16 cellular contexts compared by ENCODE assay signal in the genomic region with DNA sequence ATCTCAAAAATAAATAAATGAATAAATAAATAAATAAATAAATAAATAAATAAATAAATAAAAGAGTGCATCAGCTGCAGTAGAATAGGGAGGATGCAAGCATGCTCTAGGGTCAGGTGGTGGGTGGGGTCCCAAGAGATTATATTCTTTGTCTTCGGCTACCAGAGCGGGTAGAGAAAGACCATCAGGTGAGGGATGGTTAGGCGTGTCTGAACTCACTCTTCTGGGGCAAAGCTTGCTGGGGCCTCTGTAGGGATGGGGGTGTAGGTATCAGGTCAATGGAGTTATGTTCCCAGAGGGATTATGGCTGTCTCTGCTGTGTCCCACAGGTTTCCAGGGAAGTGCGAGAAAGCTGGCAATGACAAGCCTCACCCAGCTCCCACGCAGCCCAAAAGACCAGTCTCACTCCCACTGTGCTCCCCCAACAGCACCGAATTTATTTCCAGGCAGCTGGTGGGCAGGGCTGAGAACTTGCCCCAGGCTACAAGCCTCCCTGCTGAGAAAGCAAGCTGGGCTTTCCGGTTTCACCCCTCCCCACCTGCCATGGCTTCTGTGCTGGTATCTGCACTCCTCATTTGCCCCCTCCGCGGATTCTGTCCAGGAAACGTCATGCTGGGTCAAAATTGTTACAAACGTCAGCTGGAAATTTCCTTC.
A peak's percentile ranks its signal among the peaks of the same experiment; 100 is the strongest.
DNase-seq lines count a peak whose midpoint lies in the region; ATAC-seq and TF ChIP-seq lines count a peak whose summit lies in the region.
"Had no signal": no experiment of that assay in that cellular context is flagged by ENCODE, and none has a peak within 500 bp of the region (broad histone marks: within the 10 kb centered on the region; RNA-seq: fewer than 3 reads in every experiment).

No MANE protein-coding gene starts in this region.

- H3K4me3 ChIP-seq in naive thymus-derived CD4-positive, alpha-beta T cell (ENCODE audit: low read length), result no peak overlapping the region
- H3K4me3 ChIP-seq: tibial nerve had no signal

- TF ChIP-seq CTCF in type B pancreatic cell (conservative IDR thresholded peaks at IDR 0.05), result no peak

- no peaks in the 10 kb centered on the region for H3K27me3 Mint-ChIP-seq in type B pancreatic cell
- H3K27me3 Mint-ChIP-seq in naive thymus-derived CD4-positive, alpha-beta T cell, result no peaks in the 10 kb centered on the region

- ATAC-seq in naive thymus-derived CD4-positive, alpha-beta T cell, result no peak
- ATAC-seq: stimulated activated effector memory CD8-positive, alpha-beta T cell treated with anti-CD3 and anti-CD28 coated beads, Interleukin-12 subunit alpha, Interleukin-12 subunit beta, amount 100 ng/mL, for 72 hours had no signal

- no peaks in the 10 kb centered on the region for H3K36me3 Mint-ChIP-seq in type B pancreatic cell
- H3K36me3 Mint-ChIP-seq in naive thymus-derived CD4-positive, alpha-beta T cell, result peaks cover 0 to 8% (median 0%) of the 10 kb centered on the region in 5 donors
- H3K36me3 Mint-ChIP-seq: CD14-positive monocyte; stimulated activated effector memory CD8-positive, alpha-beta T cell treated with anti-CD3 and anti-CD28 coated beads, Interleukin-12 subunit alpha, Interleukin-12 subunit beta, amount 100 ng/mL, for 72 hours had no signal

- no peaks in the 10 kb centered on the region for H3K27me3 ChIP-seq in naive thymus-derived CD4-positive, alpha-beta T cell (ENCODE audit: control insufficient read depth in 2 of 2, insufficient read depth in 2 of 2, low read length in 2 of 2)
- H3K27me3 ChIP-seq: tibial nerve had no signal

- peaks cover 6% of the 10 kb centered on the region for H3K4me1 Mint-ChIP-seq in type B pancreatic cell (ENCODE audit: unreplicated experiment)
- H3K4me1 Mint-ChIP-seq in naive thymus-derived CD4-positive, alpha-beta T cell, result peaks cover 0 to 2% (median 0%) of the 10 kb centered on the region in 7 donors
- H3K4me1 Mint-ChIP-seq: CD14-positive monocyte; stimulated activated effector memory CD8-positive, alpha-beta T cell treated with anti-CD3 and anti-CD28 coated beads, Interleukin-12 subunit alpha, Interleukin-12 subunit beta, amount 100 ng/mL, for 72 hours had no signal

- H3K4me1 ChIP-seq in naive thymus-derived CD4-positive, alpha-beta T cell (ENCODE audit: control insufficient read depth in 2 of 2, insufficient read depth in 2 of 2, low read length in 2 of 2), result no peaks in the 10 kb centered on the region
- H3K4me1 ChIP-seq: tibial nerve had no signal

- no peaks in the 10 kb centered on the region for H3K9me3 ChIP-seq in naive thymus-derived CD4-positive, alpha-beta T cell (ENCODE audit: control insufficient read depth in 2 of 3, low read length in 3 of 3)

- peak overlapping the region; percentile 86 for H3K27ac Mint-ChIP-seq in type B pancreatic cell
- no peak overlapping the region for H3K27ac Mint-ChIP-seq in naive thymus-derived CD4-positive, alpha-beta T cell
- H3K27ac Mint-ChIP-seq: CD14-positive monocyte; stimulated activated effector memory CD8-positive, alpha-beta T cell treated with anti-CD3 and anti-CD28 coated beads, Interleukin-12 subunit alpha, Interleukin-12 subunit beta, amount 100 ng/mL, for 72 hours had no signal

- CTCF ChIA-PET in naive thymus-derived CD4-positive, alpha-beta T cell (lab: Charles Lee), result no interaction called here

- peaks cover 9% of the 10 kb centered on the region for H3K9me3 Mint-ChIP-seq in type B pancreatic cell
- H3K9me3 Mint-ChIP-seq in naive thymus-derived CD4-positive, alpha-beta T cell, result peaks cover 3 to 30% (median 19%) of the 10 kb centered on the region in 11 donors

- POLR2A ChIA-PET in naive thymus-derived CD4-positive, alpha-beta T cell (lab: Charles Lee), result no interaction called here

- intact Hi-C loops in naive thymus-derived CD4-positive, alpha-beta T cell (cut with micrococcal nuclease), result no loop called here

- DNase-seq in NCI-H1417 (lab: John Stamatoyannopoulos, UW) (peak in 2 of 3 experiments; percentile 48 to 72), NCI-H1417 treated with DMSO at 0.1 percent for 48 hours (lab: John Stamatoyannopoulos, UW) (no peak), UCSD-AML1 (lab: John Stamatoyannopoulos, UW; ENCODE audit: unreplicated experiment) (peak; percentile 15), left kidney (ENCODE audit: low read depth, low spot score) (peak; percentile 27), type B pancreatic cell (ENCODE audit: extremely low spot score, unreplicated experiment) (no peak), kidney tubule cell (ENCODE audit: low spot score) (no peak), dermis blood vessel endothelial cell (no peak)
- DNase-seq in naive thymus-derived CD4-positive, alpha-beta T cell, result no peak
- DNase-seq: activated CD4-positive, alpha-beta T cell treated with anti-CD3 and anti-CD28 coated beads for 1 hour; activated effector memory CD4-positive, alpha-beta T cell treated with anti-CD3 and anti-CD28 coated beads, Interleukin-2, amount 50 U/mL, for 16 hours; amygdala; SIG-M5 had no signal

- H3K4me3 Mint-ChIP-seq in type B pancreatic cell, result peak overlapping the region; percentile 35
- no peak overlapping the region for H3K4me3 Mint-ChIP-seq in naive thymus-derived CD4-positive, alpha-beta T cell
- H3K4me3 Mint-ChIP-seq: CD14-positive monocyte; stimulated activated effector memory CD8-positive, alpha-beta T cell treated with anti-CD3 and anti-CD28 coated beads, Interleukin-12 subunit alpha, Interleukin-12 subunit beta, amount 100 ng/mL, for 72 hours had no signal

- no peak overlapping the region for H3K27ac ChIP-seq in naive thymus-derived CD4-positive, alpha-beta T cell (ENCODE audit: low read depth, low read length)
- H3K27ac ChIP-seq: 22Rv1 had no signal

- no peaks in the 10 kb centered on the region for H3K36me3 ChIP-seq in naive thymus-derived CD4-positive, alpha-beta T cell (ENCODE audit: control insufficient read depth in 2 of 3, insufficient read depth in 3 of 3, low read length in 3 of 3)
- H3K36me3 ChIP-seq: tibial nerve had no signal

Comparison
In these comparisons a context has a peak if more than half of its experiments do, and no peak if none do; other contexts are left out.
1. DNase-seq: peak in NCI-H1417 (2 of 3), UCSD-AML1 (single experiment) and left kidney (single experiment); none in NCI-H1417 treated with DMSO at 0.1 percent for 48 hours (single experiment), type B pancreatic cell (single experiment), kidney tubule cell (single experiment), dermis blood vessel endothelial cell (single experiment) and naive thymus-derived CD4-positive, alpha-beta T cell (0 of 9).